ENCODE assay signal across 17 cellular contexts in the genomic region with DNA sequence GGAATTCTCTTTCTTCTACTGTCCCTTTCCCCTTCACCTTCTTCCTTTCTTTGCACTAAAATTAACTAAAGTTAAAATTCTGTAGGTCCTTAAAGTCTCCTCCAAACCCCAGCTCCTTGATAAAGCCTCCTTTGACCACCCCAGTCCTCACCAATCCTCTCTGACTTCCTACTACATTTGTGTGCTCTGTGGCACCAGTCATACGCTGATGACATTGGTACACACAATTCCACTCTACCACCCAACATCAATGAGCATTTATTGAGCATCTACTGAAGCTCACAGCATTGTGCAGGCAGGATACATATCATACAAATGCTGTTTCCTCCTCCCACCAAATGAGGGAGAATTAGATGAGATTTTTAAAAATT. TPM values are rescaled to one million over a fixed set of nuclear protein-coding genes. Genes with fewer than 3 reads are reported as not detected.
DNase-seq lines count a peak whose midpoint lies in the region; ATAC-seq and TF ChIP-seq lines count a peak whose summit lies in the region.
"Had no signal": no experiment of that assay in that cellular context is flagged by ENCODE, and none has a peak within 500 bp of the region (broad histone marks: within the 10 kb centered on the region; RNA-seq: fewer than 3 reads in every experiment).

No MANE protein-coding gene starts in this region.

- H3K27me3 ChIP-seq in HUES64 (ENCODE audit: insufficient read depth, low read length) (peaks cover 91% of the 10 kb centered on the region), endodermal cell (ENCODE audit: control insufficient read depth, insufficient read depth, low read length, poor library complexity, severe bottlenecking) (peaks cover 44% of the 10 kb centered on the region)

- H3K27me3 Mint-ChIP-seq in endodermal cell (ENCODE audit: insufficient read depth): peaks cover 61% of the 10 kb centered on the region
- H3K27me3 Mint-ChIP-seq in nephron progenitor cell (ENCODE audit: low read depth, poor library complexity): peaks cover 18% of the 10 kb centered on the region

- no peaks in the 10 kb centered on the region for H3K36me3 ChIP-seq in ES-I3 (ENCODE audit: insufficient read depth, low read length)
- no peaks in the 10 kb centered on the region for H3K36me3 ChIP-seq in HUES64 (ENCODE audit: insufficient read depth, low read length)
- H3K36me3 ChIP-seq in endodermal cell (ENCODE audit: control insufficient read depth, insufficient read depth, low read length): no peaks in the 10 kb centered on the region
- H3K36me3 ChIP-seq: BLaER1 treated with 17β-estradiol and CSF1 and Interleukin-3, amounts not matched to agents 10 nM and 100 nM had no signal

- H3K4me1 Mint-ChIP-seq in endodermal cell: peaks cover 24% of the 10 kb centered on the region
- H3K4me1 Mint-ChIP-seq in nephron progenitor cell: peaks cover 44% of the 10 kb centered on the region

- H3K4me3 Mint-ChIP-seq in endodermal cell (peak overlapping the region; percentile 78), nephron progenitor cell (peak overlapping the region; percentile 86)

- peak overlapping the region; percentile 72; the same call in 1 of the 2 replicates for H3K9ac ChIP-seq in ES-I3 (ENCODE audit: low read depth, low read length)
- H3K9ac ChIP-seq in HUES64 (ENCODE audit: low read depth, low read length): no peak overlapping the region
- no peak overlapping the region for H3K9ac ChIP-seq in endodermal cell (ENCODE audit: extremely low read depth, low read length, poor library complexity, severe bottlenecking)
- H3K9ac ChIP-seq: BLaER1 treated with 17β-estradiol and CSF1 and Interleukin-3, amounts not matched to agents 10 nM and 100 nM had no signal

- TF ChIP-seq CTCF in endodermal cell (conservative IDR thresholded peaks at IDR 0.05): no peak
- TF ChIP-seq CTCF in nephron progenitor cell (IDR thresholded peaks at IDR 0.05): no peak

- H3K27ac ChIP-seq in HUES64 (ENCODE audit: low read depth, low read length): no peak overlapping the region
- H3K27ac ChIP-seq in endodermal cell (ENCODE audit: low read depth, low read length): no peak overlapping the region
- H3K27ac ChIP-seq: BLaER1 treated with 17β-estradiol and CSF1 and Interleukin-3, amounts not matched to agents 10 nM and 100 nM had no signal

- H3K9me3 Mint-ChIP-seq in endodermal cell: no peaks in the 10 kb centered on the region
- no peaks in the 10 kb centered on the region for H3K9me3 Mint-ChIP-seq in nephron progenitor cell

- WGBS in HUES64: 51% methylated on average over 1 of the region's 1 CpG
- 91% methylated on average over 1 of the region's 1 CpG for WGBS in endodermal cell (ENCODE audit: insufficient coverage in 1 of 2, insufficient read length in 1 of 2), 2 experiments

- H3K4me1 ChIP-seq in ES-I3 (ENCODE audit: insufficient read depth, low read length) (peaks cover 20% of the 10 kb centered on the region), HUES64 (ENCODE audit: insufficient read depth, low read length) (peaks cover 36% of the 10 kb centered on the region), endodermal cell (ENCODE audit: control insufficient read depth, insufficient read depth, low read length) (peaks cover 5% of the 10 kb centered on the region)

- ATAC-seq in GM18867 (IDR thresholded peaks at IDR 0.05; ENCODE audit: unreplicated experiment): no peak
- ATAC-seq: GM12878 had no signal

- peak overlapping the region; percentile 56; the same call in 1 of the 2 replicates for H3K4me3 ChIP-seq in HUES64 (ENCODE audit: low read length)
- peak overlapping the region; percentile 78 for H3K4me3 ChIP-seq in endodermal cell (ENCODE audit: low read length)
- H3K4me3 ChIP-seq: BLaER1 treated with 17β-estradiol and CSF1 and Interleukin-3, amounts not matched to agents 10 nM and 100 nM; GM12878 had no signal

- H3K27ac Mint-ChIP-seq in endodermal cell: no peak overlapping the region
- H3K27ac Mint-ChIP-seq in nephron progenitor cell: no peak overlapping the region
- H3K27ac Mint-ChIP-seq: CD4-positive, CD25-positive, alpha-beta regulatory T cell had no signal

- DNase-seq in endodermal cell (no peak), nephron progenitor cell (no peak), NCI-H128 (lab: John Stamatoyannopoulos, UW; ENCODE audit: unreplicated experiment) (no peak), NCI-H510A treated with DMSO at 0.1 percent for 48 hours (lab: John Stamatoyannopoulos, UW) (no peak), GOT3 (lab: John Stamatoyannopoulos, UW) (no peak)
- DNase-seq: ACHN; Calu3; CD4-positive, CD25-positive, alpha-beta regulatory T cell; DMS 273 treated with DMSO at 0.1 percent for 48 hours had no signal

- H3K9me3 ChIP-seq in ES-I3 (ENCODE audit: control insufficient read depth, insufficient read depth, low read length) (no peaks in the 10 kb centered on the region), HUES64 (ENCODE audit: insufficient read depth, low read depth, low read length) (no peaks in the 10 kb centered on the region), endodermal cell (ENCODE audit: control insufficient read depth, low read length) (no peaks in the 10 kb centered on the region)

- H3K36me3 Mint-ChIP-seq in endodermal cell (ENCODE audit: low read depth) (no peaks in the 10 kb centered on the region), nephron progenitor cell (ENCODE audit: low read depth) (no peaks in the 10 kb centered on the region)

RNA-seq across cellular contexts. Expression of a gene that starts 4.5 kb away (rescaled TPM):
- polyA plus RNA-seq in HUES64 (2013, experiment 1 of 2): 36.1 TPM
- polyA plus RNA-seq in HUES64 (2013, experiment 2 of 2): 55.5 TPM
- 100 to 1,000 TPM in 1 of 2 donors, 10 to 100 TPM in 1; 60.3 to 103 TPM for total RNA-seq in endodermal cell
- polyA plus RNA-seq in endodermal cell (2013, experiment 1 of 2): 27.6 TPM
- polyA plus RNA-seq in endodermal cell (2013, experiment 2 of 2): 25.7 TPM
- total RNA-seq: CD4-positive, CD25-positive, alpha-beta regulatory T cell; G401; GM12878 had no signal
- polyA plus RNA-seq: CD4-positive, CD25-positive, alpha-beta regulatory T cell; GM12878 had no signal

RNA-seq across cellular contexts. Expression of a gene that starts 59.6 kb away (rescaled TPM):
- polyA plus RNA-seq in HUES64 (2013, experiment 1 of 2): 3.5 TPM
- polyA plus RNA-seq in HUES64 (2013, experiment 2 of 2): 3.7 TPM
- 10 to 100 TPM in 1 of 2 donors, 1 to 10 TPM in 1; 9.6 to 18.3 TPM for total RNA-seq in endodermal cell
- polyA plus RNA-seq in endodermal cell (2013, experiment 1 of 2): 1.5 TPM
- 1.8 TPM for polyA plus RNA-seq in endodermal cell (2013, experiment 2 of 2)
- total RNA-seq: CD4-positive, CD25-positive, alpha-beta regulatory T cell; Daoy; GM12878; H7 had no signal
- polyA plus RNA-seq: CD4-positive, CD25-positive, alpha-beta regulatory T cell; GM12878 had no signal
